ENCODE assay signal across 23 cellular contexts in the genomic region with DNA sequence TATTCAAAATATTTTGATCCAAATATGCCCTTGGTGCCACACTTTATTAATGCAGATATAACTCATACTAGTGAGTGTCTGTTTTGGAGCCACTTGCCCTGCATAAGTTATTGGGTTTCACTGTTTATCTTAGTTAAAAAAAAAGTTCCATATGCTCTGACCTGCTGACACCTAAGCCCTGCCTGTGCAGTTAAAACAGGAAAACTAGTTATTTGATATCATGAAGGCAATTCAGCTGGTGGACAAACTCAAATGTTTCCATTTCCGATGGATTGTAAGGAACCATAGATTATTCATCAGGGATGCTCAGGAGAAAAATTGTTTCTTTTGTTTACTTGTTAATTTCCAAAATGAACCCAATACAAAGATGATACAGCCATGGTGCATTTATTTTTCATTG.
"Had no signal": no experiment of that assay in that cellular context is flagged by ENCODE, and none has a peak within 500 bp of the region (broad histone marks: within the 10 kb centered on the region; RNA-seq: fewer than 3 reads in every experiment).

No MANE protein-coding gene starts in this region.

- H3K36me3 ChIP-seq: left ventricle myocardium inferior, ovary, right atrium auricular region, right lobe of liver, uterus had no signal

- H3K4me2 ChIP-seq: smooth muscle cell had no signal

- ATAC-seq: left colon; natural killer cell; right lobe of liver; stimulated activated naive CD8-positive, alpha-beta T cell treated with anti-CD3 and anti-CD28 coated beads, Interleukin-15, amount 100 ng/mL, for 72 hours had no signal

- H3K4me3 ChIP-seq: left ventricle myocardium inferior, lung, ovary, right atrium auricular region, right lobe of liver, smooth muscle cell, tibial nerve, uterus had no signal

- DNase-seq: hypothalamus; immature natural killer cell; kidney; left colon; left ventricle myocardium inferior; mesendoderm; naive B cell; natural killer cell; ovary; right lobe of liver; stimulated activated CD4-positive, alpha-beta T cell treated with anti-CD3 and anti-CD28 coated beads, Interleukin-1b, Interleukin-23, amount 100 ng/mL, for 48 hours; stimulated activated CD4-positive, alpha-beta T cell treated with anti-CD3 and anti-CD28 coated beads, Interleukin-2, amount 100 ng/mL, for 48 hours; stimulated activated CD4-positive, alpha-beta T cell treated with anti-CD3 and anti-CD28 coated beads, Interleukin-4, amount 100 ng/mL, for 4 hours; stimulated activated CD8-positive, alpha-beta memory T cell treated with anti-CD3 and anti-CD28 coated beads, Interleukin-4, amount 100 ng/mL, for 48 hours; stimulated activated naive CD4-positive, alpha-beta T cell treated with Interleukin-2 at 50 U/mL for 16 hours; stimulated activated naive CD8-positive, alpha-beta T cell treated with anti-CD3 and anti-CD28 coated beads, Interleukin-15, amount 100 ng/mL, for 72 hours; substantia nigra; uterus had no signal

- H3K4me1 ChIP-seq: left ventricle myocardium inferior, right atrium auricular region, right lobe of liver, uterus had no signal

- H3K9me3 ChIP-seq: left ventricle myocardium inferior, ovary, right atrium auricular region, right lobe of liver, tibial nerve, uterus had no signal

- FAIRE-seq: islet of Langerhans, kidney had no signal

- H3K27me3 ChIP-seq: ovary, right atrium auricular region, right lobe of liver, tibial nerve, uterus had no signal

- H3K27ac ChIP-seq: left ventricle myocardium inferior, ovary, right atrium auricular region, right lobe of liver, tibial nerve, uterus had no signal
